ENCODE assay signal across 10 cellular contexts in genomic region chr7:96084880-96085551, GRCh38.
DNase-seq lines count a peak whose midpoint lies in the region; ATAC-seq and TF ChIP-seq lines count a peak whose summit lies in the region.
"Had no signal": no experiment of that assay in that cellular context is flagged by ENCODE, and none has a peak within 500 bp of the region (broad histone marks: within the 10 kb centered on the region; RNA-seq: fewer than 3 reads in every experiment).

No MANE protein-coding gene starts in this region.

- intact Hi-C loops in IMR-90 (cut with micrococcal nuclease) = no loop called here
- intact Hi-C loops in cardiac septum (cut with DNase I) = no loop called here
- intact Hi-C loops in natural killer cell (cut with micrococcal nuclease) = no loop called here

- in situ Hi-C loops in IMR-90 (cut with MboI; ENCODE audit: low sequenced_read_pairs) = no loop called here

- H4K8ac ChIP-seq in IMR-90 (ENCODE audit: low read depth in 2 of 2, low read length in 2 of 2) = no peak overlapping the region

- TF ChIP-seq CTCF in IMR-90 (conservative IDR thresholded peaks at IDR 0.05; ENCODE audit: low read depth, low read length) (no peak), RWPE1 (conservative IDR thresholded peaks at IDR 0.05; ENCODE audit: low read depth) (no peak), foreskin fibroblast (IDR thresholded peaks at IDR 0.05; ENCODE audit: low read depth, low read length) (no peak), natural killer cell (IDR thresholded peaks at IDR 0.05) (no peak)

- H2BK5ac ChIP-seq in IMR-90 (ENCODE audit: low read depth, low read length, poor library complexity, severe bottlenecking) = no peak overlapping the region

- no peak overlapping the region for H2AFZ ChIP-seq in IMR-90 (replicated peaks; ENCODE audit: low read length, poor library complexity)

- no peaks in the 10 kb centered on the region for H4K20me1 ChIP-seq in IMR-90 (ENCODE audit: insufficient read depth, low read length)

- H2BK20ac ChIP-seq in IMR-90 (ENCODE audit: low read depth, low read length) = 0 out of 2 replicates have a peak overlapping the region, but pooled peaks have one; percentile 14

- H3K4me1 Mint-ChIP-seq in natural killer cell = no peaks in the 10 kb centered on the region

- H3K36me3 ChIP-seq in IMR-90 (ENCODE audit: control insufficient read depth, insufficient read depth, low read length) = no peaks in the 10 kb centered on the region

- no peak overlapping the region for H3K4me3 Mint-ChIP-seq in natural killer cell
- H3K4me3 Mint-ChIP-seq: activated T-cell treated with anti-CD3 and anti-CD28 coated beads, Interleukin-2, amount 50 U/mL, for 4 hours had no signal

- H2AK9ac ChIP-seq in IMR-90 (replicated peaks; ENCODE audit: low read depth, low read length, poor library complexity) = no peak overlapping the region

- H3K4me1 ChIP-seq in IMR-90 (ENCODE audit: control insufficient read depth, insufficient read depth, low read length) = peaks cover 3% of the 10 kb centered on the region

- H2AK5ac ChIP-seq in IMR-90 (ENCODE audit: low read depth, low read length) = no peak overlapping the region

- H3K27me3 Mint-ChIP-seq in natural killer cell (ENCODE audit: low read depth in 2 of 2) = peaks cover 5 to 11% of the 10 kb centered on the region in 2 donors

- no peak for TF ChIP-seq RAD21 in IMR-90 (IDR thresholded peaks at IDR 0.05; ENCODE audit: low read length)

- H3K36me3 Mint-ChIP-seq in natural killer cell = no peaks in the 10 kb centered on the region

- H3K27ac Mint-ChIP-seq in natural killer cell = no peak overlapping the region

- CTCF ChIA-PET in IMR-90 (lab: Yijun Ruan, JAX) = interaction anchor here (0.6 to 1.4 kb wide), 3 partner anchors 11 to 942 kb away, joined by 3 to 4 read pairs (median 3); no protein-coding TSS in a partner anchor
- CTCF ChIA-PET in RWPE1 (lab: Yijun Ruan, JAX) = interaction anchor here (0.6 to 0.7 kb wide), 2 partner anchors 84 to 887 kb away, joined by 4 to 6 read pairs; no protein-coding TSS in a partner anchor

- WGBS in IMR-90 (ENCODE audit: extremely low coverage in 2 of 2, insufficient read length in 1 of 2), 2 experiments = no CpG with 5 or more reads among the region's 1 CpG

- H3K23ac ChIP-seq in IMR-90 (ENCODE audit: low read depth, low read length) = no peak overlapping the region

- dilution Hi-C loops in IMR-90 (cut with HindIII; ENCODE audit: low sequenced_read_pairs, unreplicated experiment) = no loop called here

- TF ChIP-seq POLR2A in IMR-90 (IDR thresholded peaks at IDR 0.05; ENCODE audit: low read depth, low read length) = no peak

- no peaks in the 10 kb centered on the region for H3K9me3 Mint-ChIP-seq in natural killer cell
- H3K9me3 Mint-ChIP-seq: activated T-cell treated with anti-CD3 and anti-CD28 coated beads, Interleukin-2, amount 50 U/mL, for 4 hours had no signal

- no peak overlapping the region for H4K91ac ChIP-seq in IMR-90 (ENCODE audit: insufficient read depth, low read depth, low read length)

- H3K27me3 ChIP-seq in IMR-90 (ENCODE audit: control insufficient read depth, insufficient read depth, low read length) = no peaks in the 10 kb centered on the region

- DNase-seq in AG20443 (ENCODE audit: low spot score) = peak; percentile 35
- DNase-seq in IMR-90 = peak; percentile 68
- DNase-seq in RWPE1 (ENCODE audit: low spot score) = peak; percentile 84
- peak; percentile 21 to 53 for DNase-seq in foreskin fibroblast
- no peak for DNase-seq in cardiac septum (ENCODE audit: low spot score)
- no peak for DNase-seq in GM19240 (ENCODE audit: insufficient read length, low spot score)
- no peak for DNase-seq in D341Med (ENCODE audit: low spot score)
- DNase-seq in natural killer cell = no peak
- DNase-seq: activated T-cell treated with anti-CD3 and anti-CD28 coated beads, Interleukin-2, amount 50 U/mL, for 4 hours; T-helper 9 cell had no signal

- no peaks in the 10 kb centered on the region for H3K79me1 ChIP-seq in IMR-90 (ENCODE audit: low read depth in 1 of 2, low read length in 2 of 2)

- H3K4me3 ChIP-seq in IMR-90 (ENCODE audit: insufficient read depth, low read depth, low read length) (no peak overlapping the region), foreskin fibroblast (ENCODE audit: low read depth in 1 of 2, low read length in 2 of 2) (no peak overlapping the region)

- H4K5ac ChIP-seq in IMR-90 (ENCODE audit: low read depth, low read length) = no peak overlapping the region

- no peak overlapping the region for H2BK120ac ChIP-seq in IMR-90 (ENCODE audit: low read depth, low read length)

- H3K56ac ChIP-seq in IMR-90 (ENCODE audit: extremely low read depth, insufficient read depth, low read length) = no peak overlapping the region

- H3K9ac ChIP-seq in IMR-90 (ENCODE audit: low read depth, low read length) = no peak overlapping the region

- H3K4ac ChIP-seq in IMR-90 (ENCODE audit: low read depth, low read length) = peak overlapping the region; percentile 50; the same call in 1 of the 2 replicates

- peaks cover 3% of the 10 kb centered on the region; the same call in 1 of the 2 replicates for H3K9me1 ChIP-seq in IMR-90 (ENCODE audit: insufficient read depth, low read length)

- no TSS peak for BruUV-seq in IMR-90 (replicated peaks; lab: Mats Ljungman, UMichigan)

- H3K14ac ChIP-seq in IMR-90 (replicated peaks; ENCODE audit: low read depth, low read length) = no peak overlapping the region

- no peak overlapping the region; the same call in 1 of the 2 replicates for H3K18ac ChIP-seq in IMR-90 (ENCODE audit: low read depth, low read length)

- peak; percentile 35 for ATAC-seq in IMR-90 (ENCODE audit: low read depth)
- ATAC-seq in natural killer cell = no peak

- peak overlapping the region; percentile 5; the same call in 1 of the 2 replicates for H3K4me2 ChIP-seq in IMR-90 (ENCODE audit: low read depth, low read length)

- no peaks in the 10 kb centered on the region for H3K9me3 ChIP-seq in IMR-90 (ENCODE audit: control insufficient read depth, insufficient read depth, low read length)

- POLR2A ChIA-PET in IMR-90 (lab: Charles Lee; ENCODE audit: unreplicated experiment) (no interaction called here), RWPE1 (lab: Yijun Ruan, JAX; ENCODE audit: low non-redundant PET) (no interaction called here)

- H3K27ac ChIP-seq in IMR-90 (ENCODE audit: insufficient read depth, low read length) = no peak overlapping the region
- no peak overlapping the region for H3K27ac ChIP-seq in RWPE1

- no peak overlapping the region for H2BK15ac ChIP-seq in IMR-90 (ENCODE audit: low read depth, low read length)

TF ChIP-seq in IMR-90, 13 proteins besides CTCF, POLR2A, EP300 and RAD21:
- TF ChIP-seq BHLHE40 (IDR thresholded peaks at IDR 0.05; ENCODE audit: low read depth, low read length) = no peak
- TF ChIP-seq, protein P1, sequence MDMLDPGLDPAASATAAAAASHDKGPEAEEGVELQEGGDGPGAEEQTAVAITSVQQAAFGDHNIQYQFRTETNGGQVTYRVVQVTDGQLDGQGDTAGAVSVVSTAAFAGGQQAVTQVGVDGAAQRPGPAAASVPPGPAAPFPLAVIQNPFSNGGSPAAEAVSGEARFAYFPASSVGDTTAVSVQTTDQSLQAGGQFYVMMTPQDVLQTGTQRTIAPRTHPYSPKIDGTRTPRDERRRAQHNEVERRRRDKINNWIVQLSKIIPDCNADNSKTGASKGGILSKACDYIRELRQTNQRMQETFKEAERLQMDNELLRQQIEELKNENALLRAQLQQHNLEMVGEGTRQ (IDR thresholded peaks at IDR 0.05; ENCODE audit: low read depth, low read length) = peak; percentile 56; the same call in 1 of the 2 replicates

Comparison
In these comparisons a context has a peak if more than half of its experiments do, and no peak if none do; other contexts are left out.
1. DNase-seq: peak in AG20443 (single experiment), IMR-90 (single experiment), RWPE1 (single experiment) and foreskin fibroblast (2 of 2); none in cardiac septum (single experiment), GM19240 (single experiment), D341Med (single experiment) and natural killer cell (single experiment).